Comparison of ENCODE assay signal across 8 cellular contexts in the genomic region with DNA sequence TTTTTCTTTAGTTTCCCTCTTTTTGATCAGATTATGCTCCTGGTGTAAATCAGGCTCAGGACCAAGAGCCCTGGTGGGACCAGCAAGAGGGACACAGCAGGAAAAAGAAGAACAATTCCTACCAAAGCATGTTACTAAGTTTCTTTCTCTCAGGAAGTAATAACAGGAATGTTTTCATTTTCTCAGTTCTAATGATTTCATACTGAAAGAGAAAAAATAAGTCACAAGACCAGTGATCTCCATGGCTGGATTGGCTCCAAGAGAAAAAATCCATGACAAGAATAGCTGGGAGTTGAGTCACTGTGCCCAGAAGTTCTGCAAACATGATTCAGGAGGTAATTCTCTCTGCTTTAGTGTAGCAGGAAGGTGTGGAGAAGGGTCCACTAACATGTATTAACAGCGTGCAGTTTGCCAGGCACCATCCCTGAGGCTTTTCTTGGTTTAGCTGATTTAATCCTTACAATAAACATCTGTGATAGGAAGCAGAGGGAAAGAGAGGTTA. TPM values are rescaled to one million over a fixed set of nuclear protein-coding genes. Genes with fewer than 3 reads are reported as not detected.
DNase-seq lines count a peak whose midpoint lies in the region; ATAC-seq and TF ChIP-seq lines count a peak whose summit lies in the region.

No MANE protein-coding gene starts in this region.

- H3K4me1 ChIP-seq in left lung, result peaks cover 27 to 28% of the 10 kb centered on the region in 2 donors
- H3K4me1 ChIP-seq in thyroid gland, result peaks cover 9 to 24% of the 10 kb centered on the region in 2 donors

- H3K36me3 ChIP-seq in left lung (no peaks in the 10 kb centered on the region), thyroid gland (no peaks in the 10 kb centered on the region)

- 12 to 15% methylated on average over 1 of the region's 1 CpG for WGBS in thyroid gland, 2 donors

- peak; percentile 77 for ATAC-seq in left lung
- ATAC-seq in GM18868 (IDR thresholded peaks at IDR 0.05; ENCODE audit: unreplicated experiment), result no peak
- no peak for ATAC-seq in HG03469 (IDR thresholded peaks at IDR 0.05; ENCODE audit: unreplicated experiment)

- DNase-seq in HT-29 (ENCODE audit: low spot score), result peak; percentile 83
- DNase-seq in cerebellar cortex (ENCODE audit: low spot score), result peak; percentile 57
- no peak for DNase-seq in left lung
- DNase-seq in thyroid gland, result peak; percentile 49 to 57
- DNase-seq in COR-L47 (lab: John Stamatoyannopoulos, UW), result no peak
- DNase-seq in GM19238 (ENCODE audit: insufficient read length, low spot score), result no peak

- H3K27ac ChIP-seq in left lung (peak overlapping the region; percentile 76 to 88), thyroid gland (peak overlapping the region; percentile 76 to 86 (median 77))

- TF ChIP-seq POLR2A in thyroid gland (IDR thresholded peaks at IDR 0.05), result peak in 1 of 2 donors; percentile 36

- H3K27me3 ChIP-seq in left lung, result no peaks in the 10 kb centered on the region
- no peaks in the 10 kb centered on the region for H3K27me3 ChIP-seq in thyroid gland

- TF ChIP-seq CTCF in left lung (IDR thresholded peaks at IDR 0.05) (no peak), thyroid gland (IDR thresholded peaks at IDR 0.05) (no peak)

- H3K9me3 ChIP-seq in left lung, result no peaks in the 10 kb centered on the region
- H3K9me3 ChIP-seq in thyroid gland, result no peaks in the 10 kb centered on the region

- intact Hi-C loops in left lung (cut with DNase I) (no loop called here), thyroid gland (cut with DNase I) (no loop called here)

- H3K4me3 ChIP-seq in left lung (no peak overlapping the region), thyroid gland (replicated peaks in 1 of 3) (no peak overlapping the region)

RNA-seq across cellular contexts. Expression of a gene that starts 23.8 kb away (rescaled TPM):
- 1.7 and 4.0 TPM in 2 replicates for total RNA-seq in HT-29 (2014; rRNA removed; shearing (Covaris generic))
- total RNA-seq in left lung, result 10 to 100 TPM; 18.7 to 26.1 TPM
- total RNA-seq in thyroid gland, result 1 to 10 TPM; 3.4 to 5.4 (median 4.6) TPM

RNA-seq across cellular contexts. Expression of a gene that starts 26.5 kb away (rescaled TPM):
- 10.2 and 10.7 TPM in 2 replicates for total RNA-seq in HT-29 (2014; rRNA removed; shearing (Covaris generic))
- total RNA-seq in left lung (100 to 1,000 TPM; 117 to 137 TPM), thyroid gland (10 to 100 TPM; 29.1 to 45.8 (median 33.9) TPM)

RNA-seq across cellular contexts. Expression of a gene that starts 49.7 kb away (rescaled TPM):
- total RNA-seq in HT-29 (2014; rRNA removed; shearing (Covaris generic)), result 6.1 and 6.9 TPM in 2 replicates
- 10 to 100 TPM; 36.2 to 48.9 TPM for total RNA-seq in left lung
- total RNA-seq in thyroid gland, result 10 to 100 TPM in 1 of 4 donors, 1 to 10 TPM in 3; 5.9 to 11.4 (median 8.8) TPM

Comparison
In these comparisons a context has a peak if more than half of its experiments do, and no peak if none do; other contexts are left out.
1. DNase-seq: peak in HT-29 (single experiment), cerebellar cortex (single experiment) and thyroid gland (2 of 2); none in left lung (0 of 2), COR-L47 (single experiment) and GM19238 (single experiment).